Comparison of ENCODE assay signal across 2 cellular contexts in the genomic region with DNA sequence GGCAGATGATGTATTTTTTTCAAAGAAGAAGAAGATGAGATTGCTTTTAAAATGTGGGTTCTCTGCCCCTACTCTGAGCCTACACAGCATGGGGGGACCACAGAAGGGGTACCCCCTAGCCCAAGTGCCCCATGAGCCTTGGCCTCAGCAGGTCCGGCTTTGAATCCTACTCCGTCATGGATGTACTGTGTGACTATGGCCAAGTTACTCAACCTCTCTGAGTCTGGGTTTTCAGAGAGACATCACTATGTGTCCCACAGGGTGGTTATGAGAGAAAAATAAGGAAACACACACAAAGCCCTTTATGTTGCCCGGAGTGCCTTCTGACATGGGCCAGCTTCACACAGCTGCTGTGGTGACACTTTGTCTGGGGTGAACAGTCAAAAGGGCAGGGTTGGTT.
A peak's percentile ranks its signal among the peaks of the same experiment; 100 is the strongest.
TF ChIP-seq lines count a peak whose summit lies in the region.

No MANE protein-coding gene starts in this region.

TF ChIP-seq in HepG2, 621 proteins besides CTCF, POLR2A, EP300 and RAD21:
- TF ChIP-seq ZKSCAN5 (CRISPR knock-in tag; IDR thresholded peaks at IDR 0.05) (no peak), ZNF788 (CRISPR knock-in tag; IDR thresholded peaks at IDR 0.05; ENCODE audit: borderline replicate concordance) (no peak), RCOR2 (CRISPR knock-in tag; IDR thresholded peaks at IDR 0.05) (no peak), ZNF607 (CRISPR knock-in tag; IDR thresholded peaks at IDR 0.05; ENCODE audit: borderline replicate concordance) (no peak), ZNF768 (CRISPR knock-in tag; IDR thresholded peaks at IDR 0.05) (peak; percentile 86), ZNF605 (CRISPR knock-in tag; IDR thresholded peaks at IDR 0.05) (no peak), HOXD1 (CRISPR knock-in tag; IDR thresholded peaks at IDR 0.05) (no peak)
- TF ChIP-seq, protein P1, sequence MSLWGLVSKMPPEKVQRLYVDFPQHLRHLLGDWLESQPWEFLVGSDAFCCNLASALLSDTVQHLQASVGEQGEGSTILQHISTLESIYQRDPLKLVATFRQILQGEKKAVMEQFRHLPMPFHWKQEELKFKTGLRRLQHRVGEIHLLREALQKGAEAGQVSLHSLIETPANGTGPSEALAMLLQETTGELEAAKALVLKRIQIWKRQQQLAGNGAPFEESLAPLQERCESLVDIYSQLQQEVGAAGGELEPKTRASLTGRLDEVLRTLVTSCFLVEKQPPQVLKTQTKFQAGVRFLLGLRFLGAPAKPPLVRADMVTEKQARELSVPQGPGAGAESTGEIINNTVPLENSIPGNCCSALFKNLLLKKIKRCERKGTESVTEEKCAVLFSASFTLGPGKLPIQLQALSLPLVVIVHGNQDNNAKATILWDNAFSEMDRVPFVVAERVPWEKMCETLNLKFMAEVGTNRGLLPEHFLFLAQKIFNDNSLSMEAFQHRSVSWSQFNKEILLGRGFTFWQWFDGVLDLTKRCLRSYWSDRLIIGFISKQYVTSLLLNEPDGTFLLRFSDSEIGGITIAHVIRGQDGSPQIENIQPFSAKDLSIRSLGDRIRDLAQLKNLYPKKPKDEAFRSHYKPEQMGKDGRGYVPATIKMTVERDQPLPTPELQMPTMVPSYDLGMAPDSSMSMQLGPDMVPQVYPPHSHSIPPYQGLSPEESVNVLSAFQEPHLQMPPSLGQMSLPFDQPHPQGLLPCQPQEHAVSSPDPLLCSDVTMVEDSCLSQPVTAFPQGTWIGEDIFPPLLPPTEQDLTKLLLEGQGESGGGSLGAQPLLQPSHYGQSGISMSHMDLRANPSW (CRISPR knock-in tag; IDR thresholded peaks at IDR 0.05; ENCODE audit: borderline replicate concordance), result no peak
TF ChIP-seq in HepG2: peak in this region for 1.

TF ChIP-seq in IMR-90, 13 proteins besides CTCF, POLR2A, EP300 and RAD21:
- TF ChIP-seq, protein P2, sequence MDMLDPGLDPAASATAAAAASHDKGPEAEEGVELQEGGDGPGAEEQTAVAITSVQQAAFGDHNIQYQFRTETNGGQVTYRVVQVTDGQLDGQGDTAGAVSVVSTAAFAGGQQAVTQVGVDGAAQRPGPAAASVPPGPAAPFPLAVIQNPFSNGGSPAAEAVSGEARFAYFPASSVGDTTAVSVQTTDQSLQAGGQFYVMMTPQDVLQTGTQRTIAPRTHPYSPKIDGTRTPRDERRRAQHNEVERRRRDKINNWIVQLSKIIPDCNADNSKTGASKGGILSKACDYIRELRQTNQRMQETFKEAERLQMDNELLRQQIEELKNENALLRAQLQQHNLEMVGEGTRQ (IDR thresholded peaks at IDR 0.05; ENCODE audit: low read depth, low read length), result no peak
- TF ChIP-seq SMC3 (IDR thresholded peaks at IDR 0.05; ENCODE audit: low read depth, low read length) (no peak), CHD1 (IDR thresholded peaks at IDR 0.05; ENCODE audit: low read depth, low read length) (no peak), NFE2L2 (IDR thresholded peaks at IDR 0.05; ENCODE audit: low read depth, low read length) (no peak), RCOR1 (IDR thresholded peaks at IDR 0.05; ENCODE audit: insufficient replicate concordance, low read length) (no peak), FOS (IDR thresholded peaks at IDR 0.05; ENCODE audit: low read depth, low read length) (no peak), MAFK (IDR thresholded peaks at IDR 0.05; ENCODE audit: low read depth, low read length) (no peak), CEBPB (IDR thresholded peaks at IDR 0.05; ENCODE audit: low read depth, low read length) (no peak), BHLHE40 (IDR thresholded peaks at IDR 0.05; ENCODE audit: low read depth, low read length) (no peak), MXI1 (IDR thresholded peaks at IDR 0.05; ENCODE audit: borderline replicate concordance, low read depth, low read length) (no peak), RFX5 (IDR thresholded peaks at IDR 0.05; ENCODE audit: low read depth, low read length) (no peak), MAZ (IDR thresholded peaks at IDR 0.05; ENCODE audit: borderline replicate concordance, low read depth, low read length) (no peak)
- TF ChIP-seq, protein P3, sequence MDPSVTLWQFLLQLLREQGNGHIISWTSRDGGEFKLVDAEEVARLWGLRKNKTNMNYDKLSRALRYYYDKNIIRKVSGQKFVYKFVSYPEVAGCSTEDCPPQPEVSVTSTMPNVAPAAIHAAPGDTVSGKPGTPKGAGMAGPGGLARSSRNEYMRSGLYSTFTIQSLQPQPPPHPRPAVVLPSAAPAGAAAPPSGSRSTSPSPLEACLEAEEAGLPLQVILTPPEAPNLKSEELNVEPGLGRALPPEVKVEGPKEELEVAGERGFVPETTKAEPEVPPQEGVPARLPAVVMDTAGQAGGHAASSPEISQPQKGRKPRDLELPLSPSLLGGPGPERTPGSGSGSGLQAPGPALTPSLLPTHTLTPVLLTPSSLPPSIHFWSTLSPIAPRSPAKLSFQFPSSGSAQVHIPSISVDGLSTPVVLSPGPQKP (IDR thresholded peaks at IDR 0.05; ENCODE audit: borderline replicate concordance, low read depth, low read length), result no peak
